Comparison of ENCODE assay signal across 1 cellular context in genomic region chr21:39085843-39086415, GRCh38.
TF ChIP-seq lines count a peak whose summit lies in the region.

No MANE protein-coding gene starts in this region.

TF ChIP-seq in HepG2, 621 proteins besides CTCF, POLR2A, EP300 and RAD21 (continued from another document):
- TF ChIP-seq ZFP91 (CRISPR knock-in tag; IDR thresholded peaks at IDR 0.05; ENCODE audit: borderline replicate concordance) = no peak
- TF ChIP-seq HNRNPUL1 (IDR thresholded peaks at IDR 0.05; ENCODE audit: low read depth, low read length) = no peak
- no peak for TF ChIP-seq KMT2A (CRISPR knock-in tag; IDR thresholded peaks at IDR 0.05)
